ENCODE assay signal across 22 cellular contexts in genomic region chr9:131140112-131140511, GRCh38. TPM values are rescaled to one million over a fixed set of nuclear protein-coding genes. Genes with fewer than 3 reads are reported as not detected.
"Had no signal": no experiment of that assay in that cellular context is flagged by ENCODE, and none has a peak within 500 bp of the region (broad histone marks: within the 10 kb centered on the region; RNA-seq: fewer than 3 reads in every experiment).

No MANE protein-coding gene starts in this region.

- H3K4me1 ChIP-seq: SJSA1 had no signal

- H3K9me3 Mint-ChIP-seq: IgD-negative memory B cell had no signal

- FAIRE-seq: HTR-8/SVneo, RCC 7860 had no signal

- H3K27ac ChIP-seq: HL-60, SJSA1, SK-N-MC had no signal

- H3K4me3 Mint-ChIP-seq: IgD-negative memory B cell had no signal

- DNase-seq: KBM-7, MV-4-11, NCI-H1048, NCI-H1105, NCI-H1436 treated with DMSO at 0.1 percent for 48 hours, NCI-H1694, NCI-H2029 treated with DMSO at 0.1 percent for 48 hours, NCI-H2171, NCI-H226, NCI-H446, NCI-H510A, NCI-H774, Right ventricle myocardium superior, RPMI8226, SIG-M5 had no signal

- H3K9me3 ChIP-seq: SJSA1 had no signal

- H3K4me3 ChIP-seq: SJSA1, SK-N-MC had no signal

- H3K27me3 ChIP-seq: SJSA1 had no signal

- H3K27me3 Mint-ChIP-seq: IgD-negative memory B cell had no signal

- H3K27ac Mint-ChIP-seq: IgD-negative memory B cell had no signal

RNA-seq across cellular contexts. Expression of gene AIF1L, which starts 43.8 kb away (rescaled TPM):
- total RNA-seq: LHCN-M2 had no signal
- polyA plus RNA-seq: IgD-negative memory B cell had no signal
